14 cellular contexts compared by ENCODE assay signal in genomic region chrX:152832520-152832919, GRCh38. TPM values are rescaled to one million over a fixed set of nuclear protein-coding genes. Genes with fewer than 3 reads are reported as not detected.
DNase-seq lines count a peak whose midpoint lies in the region; ATAC-seq and TF ChIP-seq lines count a peak whose summit lies in the region.
"Had no signal": no experiment of that assay in that cellular context is flagged by ENCODE, and none has a peak within 500 bp of the region (broad histone marks: within the 10 kb centered on the region; RNA-seq: fewer than 3 reads in every experiment).

No MANE protein-coding gene starts in this region.

- peaks cover 0 to 39% (median 10%) of the 10 kb centered on the region in 4 donors for H3K4me1 Mint-ChIP-seq in CD4-positive, CD25-positive, alpha-beta regulatory T cell
- H3K4me1 Mint-ChIP-seq in H9 (peaks cover 6 to 15% of the 10 kb centered on the region in 2 experiments), mesothelial cell of epicardium (peaks cover 16% of the 10 kb centered on the region)
- peaks cover 17% of the 10 kb centered on the region for H3K4me1 Mint-ChIP-seq in activated naive CD8-positive, alpha-beta T cell treated with anti-CD3 and anti-CD28 coated beads, Interleukin-2, amount 50 U/mL, for 24 hours

- peaks cover 7% of the 10 kb centered on the region for H3K23me2 ChIP-seq in H9 (ENCODE audit: insufficient read length, low read depth, low read length, poor library complexity, severe bottlenecking)

- no peak overlapping the region for H2BK12ac ChIP-seq in H9 (ENCODE audit: insufficient read length, low read depth, low read length)

- H3T11ph ChIP-seq in H9 (ENCODE audit: low read length), result no peak overlapping the region

- no peak overlapping the region for H3K4me3 ChIP-seq in CD4-positive, CD25-positive, alpha-beta regulatory T cell (ENCODE audit: low read depth, low read length)

- H3K36me3 Mint-ChIP-seq in CD4-positive, CD25-positive, alpha-beta regulatory T cell, result peaks cover 4% of the 10 kb centered on the region
- H3K36me3 Mint-ChIP-seq in H9 (ENCODE audit: insufficient read depth in 1 of 3, low read depth in 3 of 3) (peaks cover 33 to 49% (median 42%) of the 10 kb centered on the region in 3 experiments), mesothelial cell of epicardium (peaks cover 23% of the 10 kb centered on the region)
- H3K36me3 Mint-ChIP-seq in activated naive CD8-positive, alpha-beta T cell treated with anti-CD3 and anti-CD28 coated beads, Interleukin-2, amount 50 U/mL, for 24 hours (ENCODE audit: low read depth), result peaks cover 9% of the 10 kb centered on the region

- peaks cover 0 to 2% (median 0%) of the 10 kb centered on the region in 7 donors for H3K9me3 Mint-ChIP-seq in CD4-positive, CD25-positive, alpha-beta regulatory T cell
- H3K9me3 Mint-ChIP-seq in H9 (peaks cover 77 to 78% of the 10 kb centered on the region in 2 experiments), mesothelial cell of epicardium (peaks cover 14% of the 10 kb centered on the region)
- no peaks in the 10 kb centered on the region for H3K9me3 Mint-ChIP-seq in activated naive CD8-positive, alpha-beta T cell treated with anti-CD3 and anti-CD28 coated beads, Interleukin-2, amount 50 U/mL, for 24 hours

- H3K23ac ChIP-seq in H9 (ENCODE audit: insufficient read length, low read depth, low read length), result no peak overlapping the region

- no peak overlapping the region for H4K5ac ChIP-seq in H9 (ENCODE audit: insufficient read length, low read depth, low read length)

- H3K4ac ChIP-seq in H9 (ENCODE audit: low read depth, low read length), result no peak overlapping the region

- no CpG with 5 or more reads among the region's 5 CpGs for WGBS in H9 (ENCODE audit: extremely low coverage, insufficient read length, low lambda C conversion rate)

- peaks cover 19% of the 10 kb centered on the region for H3K4me1 ChIP-seq in CD4-positive, CD25-positive, alpha-beta regulatory T cell (ENCODE audit: control insufficient read depth, insufficient read depth, low read length, poor library complexity, severe bottlenecking)
- peaks cover 2% of the 10 kb centered on the region; the same call in 1 of the 2 replicates for H3K4me1 ChIP-seq in H9 (ENCODE audit: insufficient read depth, low read length)
- H3K4me1 ChIP-seq: lower lobe of right lung had no signal

- no peak overlapping the region for H3K9ac ChIP-seq in H9 (ENCODE audit: extremely low read depth, insufficient read length, low read length)

- no peak overlapping the region for H3K56ac ChIP-seq in H9 (ENCODE audit: insufficient read length, low read depth, low read length)

- no peak overlapping the region for H2AFZ ChIP-seq in H9 (ENCODE audit: low read length)

- intact Hi-C loops in Right ventricle myocardium superior (cut with DNase I), result no loop called here

- peaks cover 16% of the 10 kb centered on the region; the same call in 1 of the 2 replicates for H3K79me2 ChIP-seq in H9 (ENCODE audit: insufficient read depth, low read length)

- H3K79me1 ChIP-seq in H9 (ENCODE audit: insufficient read depth, low read depth, low read length, poor library complexity, severe bottlenecking), result no peaks in the 10 kb centered on the region

- H3K27me3 ChIP-seq in CD4-positive, CD25-positive, alpha-beta regulatory T cell (ENCODE audit: control insufficient read depth, insufficient read depth, low read length), result no peaks in the 10 kb centered on the region
- H3K27me3 ChIP-seq in H9 (ENCODE audit: insufficient read depth, low read length), result no peaks in the 10 kb centered on the region

- peak overlapping the region; percentile 5 to 50 (median 49) for H3K4me3 Mint-ChIP-seq in CD4-positive, CD25-positive, alpha-beta regulatory T cell
- peak overlapping the region; percentile 94 for H3K4me3 Mint-ChIP-seq in H9
- H3K4me3 Mint-ChIP-seq in activated naive CD8-positive, alpha-beta T cell treated with anti-CD3 and anti-CD28 coated beads, Interleukin-2, amount 50 U/mL, for 24 hours, result peak overlapping the region; percentile 88
- H3K4me3 Mint-ChIP-seq in mesothelial cell of epicardium, result peak overlapping the region; percentile 93

- H2BK120ac ChIP-seq in H9 (ENCODE audit: low read depth, low read length, poor library complexity, severe bottlenecking), result no peak overlapping the region

- H4K8ac ChIP-seq in H9 (replicated peaks; ENCODE audit: insufficient read length, low read depth, low read length), result no peak overlapping the region

- H3K36me3 ChIP-seq in CD4-positive, CD25-positive, alpha-beta regulatory T cell (ENCODE audit: control insufficient read depth, insufficient read depth, low read length), result no peaks in the 10 kb centered on the region

- no peak overlapping the region for H3K27ac ChIP-seq in CD4-positive, CD25-positive, alpha-beta regulatory T cell (ENCODE audit: insufficient read depth, low read length, poor library complexity, severe bottlenecking)
- H3K27ac ChIP-seq in H9 (ENCODE audit: insufficient read length, low read depth, low read length), result no peak overlapping the region
- H3K27ac ChIP-seq: lower lobe of right lung had no signal

- no peak overlapping the region for H2AK5ac ChIP-seq in H9 (ENCODE audit: insufficient read length, low read length)

- no peak for ATAC-seq in CD4-positive, CD25-positive, alpha-beta regulatory T cell (ENCODE audit: low read depth in 2 of 2)
- no peak for ATAC-seq in activated naive CD8-positive, alpha-beta T cell treated with anti-CD3 and anti-CD28 coated beads, Interleukin-2, amount 50 U/mL, for 24 hours
- ATAC-seq in GM19324 (IDR thresholded peaks at IDR 0.05; ENCODE audit: low FRiP score, unreplicated experiment), result no peak
- no peak for ATAC-seq in GM21367 (IDR thresholded peaks at IDR 0.05; ENCODE audit: unreplicated experiment)
- no peak for ATAC-seq in Right ventricle myocardium superior (ENCODE audit: poor library complexity)
- ATAC-seq: lower lobe of right lung, sciatic nerve had no signal

- H2BK5ac ChIP-seq in H9 (ENCODE audit: insufficient read length, low read length), result no peak overlapping the region

- H4K20me1 ChIP-seq in H9 (ENCODE audit: control insufficient read depth, insufficient read depth, insufficient read length), result no peaks in the 10 kb centered on the region

- no peaks in the 10 kb centered on the region for H3K27me3 Mint-ChIP-seq in CD4-positive, CD25-positive, alpha-beta regulatory T cell
- H3K27me3 Mint-ChIP-seq in H9 (ENCODE audit: low read depth), result no peaks in the 10 kb centered on the region; the same call in 1 of the 2 replicates
- no peaks in the 10 kb centered on the region for H3K27me3 Mint-ChIP-seq in activated naive CD8-positive, alpha-beta T cell treated with anti-CD3 and anti-CD28 coated beads, Interleukin-2, amount 50 U/mL, for 24 hours
- no peaks in the 10 kb centered on the region for H3K27me3 Mint-ChIP-seq in mesothelial cell of epicardium (ENCODE audit: low read depth)

- peak overlapping the region in 1 of 3 donors; percentile 9 for H3K27ac Mint-ChIP-seq in CD4-positive, CD25-positive, alpha-beta regulatory T cell
- H3K27ac Mint-ChIP-seq in H9 (no peak overlapping the region), mesothelial cell of epicardium (peak overlapping the region; percentile 47)
- no peak overlapping the region for H3K27ac Mint-ChIP-seq in activated naive CD8-positive, alpha-beta T cell treated with anti-CD3 and anti-CD28 coated beads, Interleukin-2, amount 50 U/mL, for 24 hours

- peak overlapping the region; percentile 87 for H3K4me2 ChIP-seq in H9 (ENCODE audit: insufficient read depth, insufficient read length, low read length)

- no peak overlapping the region for H4K91ac ChIP-seq in H9 (ENCODE audit: insufficient read length, low read depth, low read length)

- no peak overlapping the region for H3K14ac ChIP-seq in H9 (ENCODE audit: insufficient read depth, low read length)

- no peak overlapping the region for H3K18ac ChIP-seq in H9 (ENCODE audit: insufficient read length, low read depth, low read length)

- H3K9me3 ChIP-seq in CD4-positive, CD25-positive, alpha-beta regulatory T cell (ENCODE audit: control insufficient read depth in 2 of 2, low read length in 2 of 2), result no peaks in the 10 kb centered on the region
- H3K9me3 ChIP-seq in H9 (ENCODE audit: control insufficient read depth, low read depth, low read length), result peaks cover 42% of the 10 kb centered on the region
- H3K9me3 ChIP-seq: lower lobe of right lung had no signal

- no peak overlapping the region for H2BK20ac ChIP-seq in H9 (ENCODE audit: low read depth, low read length, poor library complexity, severe bottlenecking)

- no peak for DNase-seq in CD4-positive, CD25-positive, alpha-beta regulatory T cell
- DNase-seq in H9 (no peak), mesothelial cell of epicardium (ENCODE audit: low spot score in 2 of 2, unreplicated experiment in 2 of 2) (no peak), iPS-NIHi11 (ENCODE audit: low spot score) (no peak), Right ventricle myocardium superior (no peak)
- no peak for DNase-seq in activated naive CD8-positive, alpha-beta T cell treated with anti-CD3 and anti-CD28 coated beads, Interleukin-2, amount 50 U/mL, for 24 hours
- DNase-seq: cerebellar nuclear complex, DMS53, lower lobe of right lung, NCI-H1092, NCI-H82 had no signal

- no peak overlapping the region for H2BK15ac ChIP-seq in H9 (ENCODE audit: low read depth, low read length)

- TF ChIP-seq CTCF in H9 (conservative IDR thresholded peaks at IDR 0.05) (no peak), mesothelial cell of epicardium (IDR thresholded peaks at IDR 0.05; ENCODE audit: unreplicated experiment) (no peak)

RNA-seq across cellular contexts. Expression of gene NSDHL, which starts 1.7 kb away (rescaled TPM):
- 8.4 TPM for total RNA-seq in CD4-positive, CD25-positive, alpha-beta regulatory T cell
- 10 to 100 TPM; 15.8 to 27.4 (median 17.4) TPM for polyA plus RNA-seq in CD4-positive, CD25-positive, alpha-beta regulatory T cell
- total RNA-seq in H9 (2021), result 31.6 and 32.7 TPM in 2 replicates
- total RNA-seq in mesothelial cell of epicardium, result 21.0 to 21.4 TPM (median 21.1 TPM) in 3 replicates
- total RNA-seq in Right ventricle myocardium superior, result 19.0 TPM

RNA-seq across cellular contexts. Expression of gene CETN2, which starts 2.0 kb away (rescaled TPM):
- total RNA-seq in CD4-positive, CD25-positive, alpha-beta regulatory T cell, result 6.1 TPM
- polyA plus RNA-seq in CD4-positive, CD25-positive, alpha-beta regulatory T cell, result 10 to 100 TPM; 19.3 to 22.2 (median 20.7) TPM
- total RNA-seq in H9 (2021) (23.6 and 24.6 TPM in 2 replicates), mesothelial cell of epicardium (31.1 to 35.4 TPM (median 34.9 TPM) in 3 replicates), Right ventricle myocardium superior (24.5 TPM)
